Comparison of ENCODE assay signal across 22 cellular contexts in the genomic region with DNA sequence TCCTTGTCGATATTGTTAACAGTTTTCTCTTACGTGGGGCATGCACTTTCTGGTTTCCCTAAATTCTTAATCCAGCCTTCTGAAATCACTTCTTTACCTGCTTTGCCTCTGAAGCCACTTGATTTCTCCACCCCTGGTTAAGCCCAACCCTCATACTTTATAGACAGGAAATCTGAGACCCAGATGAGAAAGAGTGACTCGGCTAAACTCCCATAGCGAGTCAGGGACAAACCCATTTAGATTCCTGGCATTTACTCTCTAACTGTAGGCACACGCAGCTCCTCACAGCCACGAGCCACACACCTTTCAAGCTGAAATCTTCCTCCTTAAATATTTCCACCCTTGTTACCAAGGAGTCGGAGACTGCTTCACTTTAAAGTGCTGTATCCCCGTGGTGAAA. TPM values are rescaled to one million over a fixed set of nuclear protein-coding genes. Genes with fewer than 3 reads are reported as not detected.
A peak's percentile ranks its signal among the peaks of the same experiment; 100 is the strongest.
DNase-seq lines count a peak whose midpoint lies in the region; FAIRE-seq and TF ChIP-seq lines count a peak whose summit lies in the region.
"Had no signal": no experiment of that assay in that cellular context is flagged by ENCODE, and none has a peak within 500 bp of the region (broad histone marks: within the 10 kb centered on the region; RNA-seq: fewer than 3 reads in every experiment).

No MANE protein-coding gene starts in this region.

- no peak overlapping the region for H3K4me3 ChIP-seq in epithelial cell of esophagus (ENCODE audit: low read length)
- no peak overlapping the region for H3K4me3 ChIP-seq in prostate gland
- H3K4me3 ChIP-seq: lower lobe of right lung had no signal

- no peak for FAIRE-seq in HTR-8/SVneo (lab: Jason Lieb, UNC)
- FAIRE-seq: G401.6, GM12891 had no signal

- intact Hi-C loops in prostate gland (cut with DNase I), result no loop called here

- no peak for TF ChIP-seq POLR2A in prostate gland (IDR thresholded peaks at IDR 0.05)

- no peaks in the 10 kb centered on the region for H3K27me3 ChIP-seq in prostate gland (replicated peaks; ENCODE audit: insufficient read depth)

- DNase-seq in NCI-H748 (lab: John Stamatoyannopoulos, UW; ENCODE audit: unreplicated experiment) (peak; percentile 1), NCI-H748 treated with DMSO at 0.1 percent for 48 hours (lab: John Stamatoyannopoulos, UW) (no peak), M059J (ENCODE audit: low read depth) (peak; percentile 38), epithelial cell of esophagus (ENCODE audit: low read depth) (peak; percentile 39), renal cortical epithelial cell (ENCODE audit: low read depth) (peak; percentile 28), HTR-8/SVneo (ENCODE audit: insufficient read length, low spot score) (no peak), prostate gland (ENCODE audit: low spot score) (no peak), ureter (ENCODE audit: low spot score) (no peak)
- DNase-seq: ACHN; activated CD4-positive, alpha-beta memory T cell treated with anti-CD3 and anti-CD28 coated beads for 36 hours; CD4-positive, CD25-positive, alpha-beta regulatory T cell; cerebellar nuclear complex; HFFc6; lower lobe of right lung; naive B cell; NCI-H1092 treated with DMSO at 0.1 percent for 48 hours; NCI-H2107; posterior cingulate gyrus; Right ventricle myocardium superior; T-helper 1 cell had no signal

- no peak overlapping the region for H3K27ac ChIP-seq in prostate gland
- H3K27ac ChIP-seq: lower lobe of right lung had no signal

- H3K9me3 ChIP-seq in prostate gland, result no peaks in the 10 kb centered on the region
- H3K9me3 ChIP-seq: lower lobe of right lung had no signal

- no peaks in the 10 kb centered on the region for H3K36me3 ChIP-seq in prostate gland
- H3K36me3 ChIP-seq: lower lobe of right lung had no signal

- H3K4me1 ChIP-seq in prostate gland (replicated peaks), result no peaks in the 10 kb centered on the region
- H3K4me1 ChIP-seq: lower lobe of right lung had no signal

- no peak for TF ChIP-seq CTCF in epithelial cell of esophagus (IDR thresholded peaks at IDR 0.05; ENCODE audit: insufficient read depth, low read depth, low read length, missing control alignments)
- no peak for TF ChIP-seq CTCF in prostate gland (IDR thresholded peaks at IDR 0.05)

- WGBS in prostate gland, result 65% methylated on average over 8 of the region's 8 CpGs

RNA-seq across cellular contexts. Expression of a gene that starts 50.0 kb away (rescaled TPM):
- 2.4 and 4.6 TPM in 2 replicates for total RNA-seq in M059J (2014; rRNA removed; shearing (Covaris generic))
- total RNA-seq in renal cortical epithelial cell, result 0.87 and 2.4 TPM in 2 replicates
- total RNA-seq in prostate gland, result 10 to 100 TPM; 10.2 to 16.9 TPM
- total RNA-seq in ureter, result 21.6 TPM

Comparison
In these comparisons a context has a peak if more than half of its experiments do, and no peak if none do; other contexts are left out.
1. DNase-seq: peak in NCI-H748 (single experiment), M059J (single experiment), epithelial cell of esophagus (single experiment) and renal cortical epithelial cell (single experiment); none in NCI-H748 treated with DMSO at 0.1 percent for 48 hours (single experiment), HTR-8/SVneo (single experiment), prostate gland (single experiment) and ureter (single experiment).